ENCODE assay signal across 3 cellular contexts in the genomic region with DNA sequence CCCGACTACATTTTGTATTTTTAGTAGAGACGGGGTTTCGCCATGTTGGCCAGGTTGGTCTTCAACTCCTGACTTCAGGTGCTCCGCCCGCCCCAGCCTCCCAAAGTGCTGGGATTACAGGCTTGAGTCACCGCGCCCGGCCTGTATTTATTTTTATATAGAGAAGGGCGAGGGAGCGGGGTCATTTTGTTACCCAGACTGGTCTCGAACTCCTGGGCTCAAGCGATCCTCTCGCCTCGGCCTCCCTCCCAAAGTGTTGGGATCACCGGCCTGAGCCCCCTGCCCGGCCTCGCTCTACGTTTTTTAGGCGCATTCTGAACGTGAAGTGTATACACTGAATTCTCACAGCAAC.
TF ChIP-seq lines count a peak whose summit lies in the region.

No MANE protein-coding gene starts in this region.

TF ChIP-seq in SK-N-SH, 30 proteins besides CTCF, POLR2A, EP300 and RAD21 (continued from another document):
- TF ChIP-seq, protein P1, sequence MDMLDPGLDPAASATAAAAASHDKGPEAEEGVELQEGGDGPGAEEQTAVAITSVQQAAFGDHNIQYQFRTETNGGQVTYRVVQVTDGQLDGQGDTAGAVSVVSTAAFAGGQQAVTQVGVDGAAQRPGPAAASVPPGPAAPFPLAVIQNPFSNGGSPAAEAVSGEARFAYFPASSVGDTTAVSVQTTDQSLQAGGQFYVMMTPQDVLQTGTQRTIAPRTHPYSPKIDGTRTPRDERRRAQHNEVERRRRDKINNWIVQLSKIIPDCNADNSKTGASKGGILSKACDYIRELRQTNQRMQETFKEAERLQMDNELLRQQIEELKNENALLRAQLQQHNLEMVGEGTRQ (IDR thresholded peaks at IDR 0.05; ENCODE audit: borderline replicate concordance, low read depth, low read length): no peak
- TF ChIP-seq FOXM1 (IDR thresholded peaks at IDR 0.05; ENCODE audit: low read depth) (no peak), YY1 (IDR thresholded peaks at IDR 0.05; ENCODE audit: low read depth) (no peak), RCOR1 (IDR thresholded peaks at IDR 0.05; ENCODE audit: low read length) (no peak), CHD2 (IDR thresholded peaks at IDR 0.05; ENCODE audit: low read length, partially characterized antibody) (no peak), RXRA (IDR thresholded peaks at IDR 0.05; ENCODE audit: borderline replicate concordance, low read depth) (no peak), ELF1 (IDR thresholded peaks at IDR 0.05) (no peak)
- TF ChIP-seq, protein P2, sequence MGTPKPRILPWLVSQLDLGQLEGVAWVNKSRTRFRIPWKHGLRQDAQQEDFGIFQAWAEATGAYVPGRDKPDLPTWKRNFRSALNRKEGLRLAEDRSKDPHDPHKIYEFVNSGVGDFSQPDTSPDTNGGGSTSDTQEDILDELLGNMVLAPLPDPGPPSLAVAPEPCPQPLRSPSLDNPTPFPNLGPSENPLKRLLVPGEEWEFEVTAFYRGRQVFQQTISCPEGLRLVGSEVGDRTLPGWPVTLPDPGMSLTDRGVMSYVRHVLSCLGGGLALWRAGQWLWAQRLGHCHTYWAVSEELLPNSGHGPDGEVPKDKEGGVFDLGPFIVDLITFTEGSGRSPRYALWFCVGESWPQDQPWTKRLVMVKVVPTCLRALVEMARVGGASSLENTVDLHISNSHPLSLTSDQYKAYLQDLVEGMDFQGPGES (IDR thresholded peaks at IDR 0.05; ENCODE audit: low read depth, low read length): no peak
- TF ChIP-seq, protein P3, sequence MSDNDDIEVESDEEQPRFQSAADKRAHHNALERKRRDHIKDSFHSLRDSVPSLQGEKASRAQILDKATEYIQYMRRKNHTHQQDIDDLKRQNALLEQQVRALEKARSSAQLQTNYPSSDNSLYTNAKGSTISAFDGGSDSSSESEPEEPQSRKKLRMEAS (IDR thresholded peaks at IDR 0.05; ENCODE audit: low read depth): no peak

TF ChIP-seq in SK-N-SH treated with all-trans-retinoic acid at 6 μM for 48 hours, 23 proteins besides CTCF, POLR2A, EP300 and RAD21 (continued from another document):
- TF ChIP-seq, protein P4, sequence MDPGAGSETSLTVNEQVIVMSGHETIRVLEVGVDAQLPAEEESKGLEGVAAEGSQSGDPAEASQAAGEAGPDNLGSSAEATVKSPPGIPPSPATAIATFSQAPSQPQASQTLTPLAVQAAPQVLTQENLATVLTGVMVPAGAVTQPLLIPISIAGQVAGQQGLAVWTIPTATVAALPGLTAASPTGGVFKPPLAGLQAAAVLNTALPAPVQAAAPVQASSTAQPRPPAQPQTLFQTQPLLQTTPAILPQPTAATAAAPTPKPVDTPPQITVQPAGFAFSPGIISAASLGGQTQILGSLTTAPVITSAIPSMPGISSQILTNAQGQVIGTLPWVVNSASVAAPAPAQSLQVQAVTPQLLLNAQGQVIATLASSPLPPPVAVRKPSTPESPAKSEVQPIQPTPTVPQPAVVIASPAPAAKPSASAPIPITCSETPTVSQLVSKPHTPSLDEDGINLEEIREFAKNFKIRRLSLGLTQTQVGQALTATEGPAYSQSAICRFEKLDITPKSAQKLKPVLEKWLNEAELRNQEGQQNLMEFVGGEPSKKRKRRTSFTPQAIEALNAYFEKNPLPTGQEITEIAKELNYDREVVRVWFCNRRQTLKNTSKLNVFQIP (CRISPR knock-in tag; IDR thresholded peaks at IDR 0.05; ENCODE audit: borderline replicate concordance, low read depth): no peak
- TF ChIP-seq, protein P5, sequence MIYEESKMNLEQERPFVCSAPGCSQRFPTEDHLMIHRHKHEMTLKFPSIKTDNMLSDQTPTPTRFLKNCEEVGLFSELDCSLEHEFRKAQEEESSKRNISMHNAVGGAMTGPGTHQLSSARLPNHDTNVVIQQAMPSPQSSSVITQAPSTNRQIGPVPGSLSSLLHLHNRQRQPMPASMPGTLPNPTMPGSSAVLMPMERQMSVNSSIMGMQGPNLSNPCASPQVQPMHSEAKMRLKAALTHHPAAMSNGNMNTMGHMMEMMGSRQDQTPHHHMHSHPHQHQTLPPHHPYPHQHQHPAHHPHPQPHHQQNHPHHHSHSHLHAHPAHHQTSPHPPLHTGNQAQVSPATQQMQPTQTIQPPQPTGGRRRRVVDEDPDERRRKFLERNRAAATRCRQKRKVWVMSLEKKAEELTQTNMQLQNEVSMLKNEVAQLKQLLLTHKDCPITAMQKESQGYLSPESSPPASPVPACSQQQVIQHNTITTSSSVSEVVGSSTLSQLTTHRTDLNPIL (CRISPR knock-in tag; IDR thresholded peaks at IDR 0.05; ENCODE audit: low read depth): no peak
- TF ChIP-seq, protein P6, sequence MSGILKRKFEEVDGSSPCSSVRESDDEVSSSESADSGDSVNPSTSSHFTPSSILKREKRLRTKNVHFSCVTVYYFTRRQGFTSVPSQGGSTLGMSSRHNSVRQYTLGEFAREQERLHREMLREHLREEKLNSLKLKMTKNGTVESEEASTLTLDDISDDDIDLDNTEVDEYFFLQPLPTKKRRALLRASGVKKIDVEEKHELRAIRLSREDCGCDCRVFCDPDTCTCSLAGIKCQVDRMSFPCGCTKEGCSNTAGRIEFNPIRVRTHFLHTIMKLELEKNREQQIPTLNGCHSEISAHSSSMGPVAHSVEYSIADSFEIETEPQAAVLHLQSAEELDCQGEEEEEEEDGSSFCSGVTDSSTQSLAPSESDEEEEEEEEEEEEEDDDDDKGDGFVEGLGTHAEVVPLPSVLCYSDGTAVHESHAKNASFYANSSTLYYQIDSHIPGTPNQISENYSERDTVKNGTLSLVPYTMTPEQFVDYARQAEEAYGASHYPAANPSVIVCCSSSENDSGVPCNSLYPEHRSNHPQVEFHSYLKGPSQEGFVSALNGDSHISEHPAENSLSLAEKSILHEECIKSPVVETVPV (CRISPR knock-in tag; IDR thresholded peaks at IDR 0.05): no peak
- TF ChIP-seq RARB (CRISPR knock-in tag; IDR thresholded peaks at IDR 0.05) (no peak), TOX (CRISPR knock-in tag; IDR thresholded peaks at IDR 0.05; ENCODE audit: borderline replicate concordance) (no peak), PPARA (CRISPR knock-in tag; IDR thresholded peaks at IDR 0.05; ENCODE audit: borderline replicate concordance) (no peak), OSR1 (CRISPR knock-in tag; IDR thresholded peaks at IDR 0.05) (no peak), ZNF565 (CRISPR knock-in tag; conservative IDR thresholded peaks at IDR 0.05; ENCODE audit: low read depth) (no peak), ARNTL (CRISPR knock-in tag; IDR thresholded peaks at IDR 0.05; ENCODE audit: borderline replicate concordance, low read depth) (no peak), ZC3H10 (CRISPR knock-in tag; IDR thresholded peaks at IDR 0.05) (no peak), ZFP30 (CRISPR knock-in tag; IDR thresholded peaks at IDR 0.05) (no peak), ZFP3 (CRISPR knock-in tag; IDR thresholded peaks at IDR 0.05) (no peak)
- TF ChIP-seq, protein P7, sequence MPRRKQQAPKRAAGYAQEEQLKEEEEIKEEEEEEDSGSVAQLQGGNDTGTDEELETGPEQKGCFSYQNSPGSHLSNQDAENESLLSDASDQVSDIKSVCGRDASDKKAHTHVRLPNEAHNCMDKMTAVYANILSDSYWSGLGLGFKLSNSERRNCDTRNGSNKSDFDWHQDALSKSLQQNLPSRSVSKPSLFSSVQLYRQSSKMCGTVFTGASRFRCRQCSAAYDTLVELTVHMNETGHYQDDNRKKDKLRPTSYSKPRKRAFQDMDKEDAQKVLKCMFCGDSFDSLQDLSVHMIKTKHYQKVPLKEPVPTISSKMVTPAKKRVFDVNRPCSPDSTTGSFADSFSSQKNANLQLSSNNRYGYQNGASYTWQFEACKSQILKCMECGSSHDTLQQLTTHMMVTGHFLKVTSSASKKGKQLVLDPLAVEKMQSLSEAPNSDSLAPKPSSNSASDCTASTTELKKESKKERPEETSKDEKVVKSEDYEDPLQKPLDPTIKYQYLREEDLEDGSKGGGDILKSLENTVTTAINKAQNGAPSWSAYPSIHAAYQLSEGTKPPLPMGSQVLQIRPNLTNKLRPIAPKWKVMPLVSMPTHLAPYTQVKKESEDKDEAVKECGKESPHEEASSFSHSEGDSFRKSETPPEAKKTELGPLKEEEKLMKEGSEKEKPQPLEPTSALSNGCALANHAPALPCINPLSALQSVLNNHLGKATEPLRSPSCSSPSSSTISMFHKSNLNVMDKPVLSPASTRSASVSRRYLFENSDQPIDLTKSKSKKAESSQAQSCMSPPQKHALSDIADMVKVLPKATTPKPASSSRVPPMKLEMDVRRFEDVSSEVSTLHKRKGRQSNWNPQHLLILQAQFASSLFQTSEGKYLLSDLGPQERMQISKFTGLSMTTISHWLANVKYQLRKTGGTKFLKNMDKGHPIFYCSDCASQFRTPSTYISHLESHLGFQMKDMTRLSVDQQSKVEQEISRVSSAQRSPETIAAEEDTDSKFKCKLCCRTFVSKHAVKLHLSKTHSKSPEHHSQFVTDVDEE (CRISPR knock-in tag; IDR thresholded peaks at IDR 0.05): no peak

TF ChIP-seq in HepG2, 621 proteins besides CTCF, POLR2A, EP300 and RAD21 (continued from another document):
- TF ChIP-seq, protein P8, sequence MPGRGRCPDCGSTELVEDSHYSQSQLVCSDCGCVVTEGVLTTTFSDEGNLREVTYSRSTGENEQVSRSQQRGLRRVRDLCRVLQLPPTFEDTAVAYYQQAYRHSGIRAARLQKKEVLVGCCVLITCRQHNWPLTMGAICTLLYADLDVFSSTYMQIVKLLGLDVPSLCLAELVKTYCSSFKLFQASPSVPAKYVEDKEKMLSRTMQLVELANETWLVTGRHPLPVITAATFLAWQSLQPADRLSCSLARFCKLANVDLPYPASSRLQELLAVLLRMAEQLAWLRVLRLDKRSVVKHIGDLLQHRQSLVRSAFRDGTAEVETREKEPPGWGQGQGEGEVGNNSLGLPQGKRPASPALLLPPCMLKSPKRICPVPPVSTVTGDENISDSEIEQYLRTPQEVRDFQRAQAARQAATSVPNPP (CRISPR knock-in tag; IDR thresholded peaks at IDR 0.05): no peak
- TF ChIP-seq SRY (CRISPR knock-in tag; IDR thresholded peaks at IDR 0.05) (0 out of 2 replicates have a peak, but pooled peaks have one; percentile 17), ZFX (CRISPR knock-in tag; IDR thresholded peaks at IDR 0.05; ENCODE audit: low read depth) (no peak), ZNF891 (CRISPR knock-in tag; IDR thresholded peaks at IDR 0.05) (0 out of 2 replicates have a peak, but pooled peaks have one; percentile 52), TOPORS (CRISPR knock-in tag; IDR thresholded peaks at IDR 0.05) (0 out of 2 replicates have a peak, but pooled peaks have one; percentile 38), ZNF224 (CRISPR knock-in tag; IDR thresholded peaks at IDR 0.05) (0 out of 2 replicates have a peak, but pooled peaks have one; percentile 50), HIVEP1 (CRISPR knock-in tag; IDR thresholded peaks at IDR 0.05) (0 out of 2 replicates have a peak, but pooled peaks have one; percentile 56), NRL (CRISPR knock-in tag; IDR thresholded peaks at IDR 0.05; ENCODE audit: borderline replicate concordance) (peak; percentile 80; the same call in 1 of the 2 replicates), PRPF4 (IDR thresholded peaks at IDR 0.05; ENCODE audit: low read depth, low read length, poor library complexity, severe bottlenecking) (peak; percentile 8)
- TF ChIP-seq, protein P9, sequence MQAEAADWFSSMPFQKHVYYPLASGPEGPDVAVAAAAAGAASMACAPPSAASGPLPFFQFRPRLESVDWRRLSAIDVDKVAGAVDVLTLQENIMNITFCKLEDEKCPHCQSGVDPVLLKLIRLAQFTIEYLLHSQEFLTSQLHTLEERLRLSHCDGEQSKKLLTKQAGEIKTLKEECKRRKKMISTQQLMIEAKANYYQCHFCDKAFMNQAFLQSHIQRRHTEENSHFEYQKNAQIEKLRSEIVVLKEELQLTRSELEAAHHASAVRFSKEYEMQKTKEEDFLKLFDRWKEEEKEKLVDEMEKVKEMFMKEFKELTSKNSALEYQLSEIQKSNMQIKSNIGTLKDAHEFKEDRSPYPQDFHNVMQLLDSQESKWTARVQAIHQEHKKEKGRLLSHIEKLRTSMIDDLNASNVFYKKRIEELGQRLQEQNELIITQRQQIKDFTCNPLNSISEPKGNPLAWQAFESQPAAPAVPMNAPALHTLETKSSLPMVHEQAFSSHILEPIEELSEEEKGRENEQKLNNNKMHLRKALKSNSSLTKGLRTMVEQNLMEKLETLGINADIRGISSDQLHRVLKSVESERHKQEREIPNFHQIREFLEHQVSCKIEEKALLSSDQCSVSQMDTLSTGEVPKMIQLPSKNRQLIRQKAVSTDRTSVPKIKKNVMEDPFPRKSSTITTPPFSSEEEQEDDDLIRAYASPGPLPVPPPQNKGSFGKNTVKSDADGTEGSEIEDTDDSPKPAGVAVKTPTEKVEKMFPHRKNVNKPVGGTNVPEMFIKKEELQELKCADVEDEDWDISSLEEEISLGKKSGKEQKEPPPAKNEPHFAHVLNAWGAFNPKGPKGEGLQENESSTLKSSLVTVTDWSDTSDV (CRISPR knock-in tag; IDR thresholded peaks at IDR 0.05): 0 out of 2 replicates have a peak, but pooled peaks have one; percentile 63
- TF ChIP-seq, protein P10, sequence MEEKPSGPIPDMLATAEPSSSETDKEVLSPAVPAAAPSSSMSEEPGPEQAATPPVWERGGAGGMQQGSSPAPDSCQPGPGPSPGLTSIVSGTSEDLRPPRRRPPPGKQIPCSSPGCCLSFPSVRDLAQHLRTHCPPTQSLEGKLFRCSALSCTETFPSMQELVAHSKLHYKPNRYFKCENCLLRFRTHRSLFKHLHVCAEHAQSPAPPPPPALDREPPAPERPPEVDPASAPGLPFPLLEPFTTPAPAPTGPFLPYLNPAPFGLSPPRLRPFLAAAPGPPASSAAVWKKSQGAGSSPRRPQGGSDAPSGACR (CRISPR knock-in tag; IDR thresholded peaks at IDR 0.05): no peak
- TF ChIP-seq, protein P11, sequence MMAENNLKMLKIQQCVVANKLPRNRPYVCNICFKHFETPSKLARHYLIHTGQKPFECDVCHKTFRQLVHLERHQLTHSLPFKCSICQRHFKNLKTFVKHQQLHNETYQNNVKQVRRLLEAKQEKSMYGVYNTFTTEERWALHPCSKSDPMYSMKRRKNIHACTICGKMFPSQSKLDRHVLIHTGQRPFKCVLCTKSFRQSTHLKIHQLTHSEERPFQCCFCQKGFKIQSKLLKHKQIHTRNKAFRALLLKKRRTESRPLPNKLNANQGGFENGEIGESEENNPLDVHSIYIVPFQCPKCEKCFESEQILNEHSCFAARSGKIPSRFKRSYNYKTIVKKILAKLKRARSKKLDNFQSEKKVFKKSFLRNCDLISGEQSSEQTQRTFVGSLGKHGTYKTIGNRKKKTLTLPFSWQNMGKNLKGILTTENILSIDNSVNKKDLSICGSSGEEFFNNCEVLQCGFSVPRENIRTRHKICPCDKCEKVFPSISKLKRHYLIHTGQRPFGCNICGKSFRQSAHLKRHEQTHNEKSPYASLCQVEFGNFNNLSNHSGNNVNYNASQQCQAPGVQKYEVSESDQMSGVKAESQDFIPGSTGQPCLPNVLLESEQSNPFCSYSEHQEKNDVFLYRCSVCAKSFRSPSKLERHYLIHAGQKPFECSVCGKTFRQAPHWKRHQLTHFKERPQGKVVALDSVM (CRISPR knock-in tag; IDR thresholded peaks at IDR 0.05): peak; percentile 69
TF ChIP-seq in HepG2: peak in this region for 10.
